ENCODE assay signal across 9 cellular contexts in genomic region chr11:128725630-128726461, GRCh38. TPM values are rescaled to one million over a fixed set of nuclear protein-coding genes. Genes with fewer than 3 reads are reported as not detected.
DNase-seq lines count a peak whose midpoint lies in the region; ATAC-seq and TF ChIP-seq lines count a peak whose summit lies in the region.
"Had no signal": no experiment of that assay in that cellular context is flagged by ENCODE, and none has a peak within 500 bp of the region (broad histone marks: within the 10 kb centered on the region; RNA-seq: fewer than 3 reads in every experiment).

No MANE protein-coding gene starts in this region.

- ATAC-seq in CD4-positive, CD25-positive, alpha-beta regulatory T cell (ENCODE audit: low read depth in 2 of 2), result peak; percentile 41 to 42
- ATAC-seq in GM19468 (IDR thresholded peaks at IDR 0.05; ENCODE audit: extremely low read depth, unreplicated experiment) (peak; percentile 44), HG03571 (IDR thresholded peaks at IDR 0.05; ENCODE audit: unreplicated experiment) (peak; percentile 49), heart right ventricle (peak in 7 of 8 donors; percentile 25 to 64 (median 42))
- peak; percentile 47 for ATAC-seq in activated CD8-positive, alpha-beta T cell treated with anti-CD3 and anti-CD28 coated beads, Interleukin-2, amount 10 ng/mL, durations not matched to agents 7 days and 5 days
- ATAC-seq: foreskin keratinocyte had no signal

- peak overlapping the region; percentile 78 for H3K4me3 ChIP-seq in CD4-positive, CD25-positive, alpha-beta regulatory T cell (ENCODE audit: low read depth, low read length)
- H3K4me3 ChIP-seq in heart right ventricle, result peak overlapping the region in 2 of 10 donors; percentile 4 to 20
- H3K4me3 ChIP-seq in subcutaneous abdominal adipose tissue (ENCODE audit: low read depth in 1 of 5, low read length in 5 of 5), result peak overlapping the region in 1 of 5 donors; percentile 5

- peaks cover 100% of the 10 kb centered on the region for H3K4me1 ChIP-seq in CD4-positive, CD25-positive, alpha-beta regulatory T cell (ENCODE audit: control insufficient read depth, insufficient read depth, low read length, poor library complexity, severe bottlenecking)
- peaks cover 18 to 100% (median 91%) of the 10 kb centered on the region in 9 donors for H3K4me1 ChIP-seq in heart right ventricle
- peaks cover 10 to 96% (median 52%) of the 10 kb centered on the region in 5 donors for H3K4me1 ChIP-seq in subcutaneous abdominal adipose tissue (ENCODE audit: control insufficient read depth in 5 of 5, insufficient read depth in 5 of 5, low read length in 5 of 5)
- H3K4me1 ChIP-seq: foreskin keratinocyte had no signal

- peaks cover 44 to 98% (median 90%) of the 10 kb centered on the region in 4 donors for H3K4me1 Mint-ChIP-seq in CD4-positive, CD25-positive, alpha-beta regulatory T cell
- H3K4me1 Mint-ChIP-seq in activated CD8-positive, alpha-beta T cell treated with anti-CD3 and anti-CD28 coated beads, Interleukin-2, amount 10 ng/mL, durations not matched to agents 7 days and 5 days (ENCODE audit: low read depth), result peaks cover 99% of the 10 kb centered on the region

- peak overlapping the region; percentile 82 to 94 (median 89) for H3K27ac Mint-ChIP-seq in CD4-positive, CD25-positive, alpha-beta regulatory T cell
- H3K27ac Mint-ChIP-seq in activated CD8-positive, alpha-beta T cell treated with anti-CD3 and anti-CD28 coated beads, Interleukin-2, amount 10 ng/mL, durations not matched to agents 7 days and 5 days, result peak overlapping the region; percentile 91

- H3K36me3 ChIP-seq in CD4-positive, CD25-positive, alpha-beta regulatory T cell (ENCODE audit: control insufficient read depth, insufficient read depth, low read length), result peaks cover 7% of the 10 kb centered on the region
- H3K36me3 ChIP-seq in heart right ventricle (peaks cover 0 to 5% (median 0%) of the 10 kb centered on the region in 9 donors), subcutaneous abdominal adipose tissue (ENCODE audit: control insufficient read depth in 5 of 5, insufficient read depth in 5 of 5, low read length in 5 of 5) (peaks cover 0 to 2% (median 0%) of the 10 kb centered on the region in 5 donors)

- no peaks in the 10 kb centered on the region for H3K9me3 ChIP-seq in CD4-positive, CD25-positive, alpha-beta regulatory T cell (ENCODE audit: control insufficient read depth in 2 of 2, low read length in 2 of 2)
- H3K9me3 ChIP-seq in heart right ventricle (no peaks in the 10 kb centered on the region), subcutaneous abdominal adipose tissue (ENCODE audit: control insufficient read depth in 5 of 5, low read length in 5 of 5) (no peaks in the 10 kb centered on the region)

- H3K36me3 Mint-ChIP-seq in CD4-positive, CD25-positive, alpha-beta regulatory T cell, result peaks cover 14% of the 10 kb centered on the region
- peaks cover 64% of the 10 kb centered on the region for H3K36me3 Mint-ChIP-seq in activated CD8-positive, alpha-beta T cell treated with anti-CD3 and anti-CD28 coated beads, Interleukin-2, amount 10 ng/mL, durations not matched to agents 7 days and 5 days (ENCODE audit: low read depth)

- peaks cover 7% of the 10 kb centered on the region for H3K27me3 Mint-ChIP-seq in CD4-positive, CD25-positive, alpha-beta regulatory T cell
- no peaks in the 10 kb centered on the region for H3K27me3 Mint-ChIP-seq in activated CD8-positive, alpha-beta T cell treated with anti-CD3 and anti-CD28 coated beads, Interleukin-2, amount 10 ng/mL, durations not matched to agents 7 days and 5 days (ENCODE audit: low read depth)

- POLR2A ChIA-PET in activated CD8-positive, alpha-beta T cell treated with anti-CD3 and anti-CD28 coated beads, Interleukin-2, amount 10 ng/mL, durations not matched to agents 7 days and 5 days (lab: Charles Lee), result interaction anchor here (0.9 to 4.6 kb wide), 6 partner anchors 8 to 32 kb away, joined by 3 to 30 read pairs (median 6); partner anchors contain the start of gene FLI1

- peak; percentile 37 to 91 (median 83) for DNase-seq in CD4-positive, CD25-positive, alpha-beta regulatory T cell
- DNase-seq in activated CD8-positive, alpha-beta T cell treated with anti-CD3 and anti-CD28 coated beads, Interleukin-2, amount 10 ng/mL, durations not matched to agents 7 days and 5 days, result peak; percentile 78
- peak in 1 of 2 donors; percentile 18 for DNase-seq in heart right ventricle
- no peak for DNase-seq in UCSD-AML1 (lab: John Stamatoyannopoulos, UW; ENCODE audit: unreplicated experiment)
- DNase-seq in activated CD4-positive, CD25-positive, alpha-beta regulatory T cell treated with anti-CD3 and anti-CD28 coated beads, Interleukin-2, amount 50 U/mL, for 72 hours, result no peak

- H3K9me3 Mint-ChIP-seq in CD4-positive, CD25-positive, alpha-beta regulatory T cell, result peaks cover 0 to 1% (median 0%) of the 10 kb centered on the region in 7 donors
- H3K9me3 Mint-ChIP-seq in activated CD8-positive, alpha-beta T cell treated with anti-CD3 and anti-CD28 coated beads, Interleukin-2, amount 10 ng/mL, durations not matched to agents 7 days and 5 days (ENCODE audit: insufficient read depth), result no peaks in the 10 kb centered on the region

- H3K27ac ChIP-seq in CD4-positive, CD25-positive, alpha-beta regulatory T cell (ENCODE audit: insufficient read depth, low read length, poor library complexity, severe bottlenecking), result peak overlapping the region; percentile 72
- peak overlapping the region in 7 of 10 donors; percentile 12 to 88 (median 40) for H3K27ac ChIP-seq in heart right ventricle
- H3K27ac ChIP-seq in subcutaneous abdominal adipose tissue (ENCODE audit: low read depth, low read length), result peak overlapping the region; percentile 32
- H3K27ac ChIP-seq: foreskin keratinocyte had no signal

- H3K9ac ChIP-seq in subcutaneous abdominal adipose tissue (ENCODE audit: low read length in 5 of 5), result no peak overlapping the region

- H3K27me3 ChIP-seq in CD4-positive, CD25-positive, alpha-beta regulatory T cell (ENCODE audit: control insufficient read depth, insufficient read depth, low read length), result no peaks in the 10 kb centered on the region
- H3K27me3 ChIP-seq in heart right ventricle, result no peaks in the 10 kb centered on the region
- no peaks in the 10 kb centered on the region for H3K27me3 ChIP-seq in subcutaneous abdominal adipose tissue (ENCODE audit: control insufficient read depth in 5 of 5, insufficient read depth in 4 of 5, low read length in 5 of 5)

- TF ChIP-seq CTCF in heart right ventricle (IDR thresholded peaks at IDR 0.05), result no peak

- CTCF ChIA-PET in activated CD8-positive, alpha-beta T cell treated with anti-CD3 and anti-CD28 coated beads, Interleukin-2, amount 10 ng/mL, durations not matched to agents 7 days and 5 days (lab: Charles Lee), result interaction anchor here (1.1 to 2.4 kb wide), 6 partner anchors 8 to 94 kb away, joined by 3 to 17 read pairs (median 4); no protein-coding TSS in a partner anchor

- peak overlapping the region; percentile 79 to 95 (median 92) for H3K4me3 Mint-ChIP-seq in CD4-positive, CD25-positive, alpha-beta regulatory T cell
- peak overlapping the region; percentile 66 for H3K4me3 Mint-ChIP-seq in activated CD8-positive, alpha-beta T cell treated with anti-CD3 and anti-CD28 coated beads, Interleukin-2, amount 10 ng/mL, durations not matched to agents 7 days and 5 days

- intact Hi-C loops in heart right ventricle (cut with DNase I), result loop anchor here in 2 of 10 donors (5.0 kb wide), 1 partner anchor 34 kb away; the partner anchor contains the start of gene FLI1 (in 2 of the 2)

- WGBS in heart right ventricle, 2 donors, result 50 to 58% methylated on average over 11 of the region's 11 CpGs

RNA-seq across cellular contexts. Expression of gene FLI1, which starts 32.0 kb away (rescaled TPM):
- 119 TPM for total RNA-seq in CD4-positive, CD25-positive, alpha-beta regulatory T cell
- polyA plus RNA-seq in CD4-positive, CD25-positive, alpha-beta regulatory T cell, result 10 to 100 TPM; 58.0 to 72.6 (median 65.5) TPM
- 10 to 100 TPM; 83.4 to 93.4 TPM for total RNA-seq in activated CD8-positive, alpha-beta T cell treated with anti-CD3 and anti-CD28 coated beads, Interleukin-2, amount 10 ng/mL, durations not matched to agents 7 days and 5 days
- 10 to 100 TPM; 11.7 to 33.3 (median 17.2) TPM for total RNA-seq in heart right ventricle
- polyA plus RNA-seq in heart right ventricle, result 10 to 100 TPM; 11.4 to 12.1 TPM

Comparison
In these comparisons a context has a peak if more than half of its experiments do, and no peak if none do; other contexts are left out.
1. DNase-seq: peak in CD4-positive, CD25-positive, alpha-beta regulatory T cell (3 of 3) and activated CD8-positive, alpha-beta T cell treated with anti-CD3 and anti-CD28 coated beads, Interleukin-2, amount 10 ng/mL, durations not matched to agents 7 days and 5 days (single experiment); none in UCSD-AML1 (single experiment) and activated CD4-positive, CD25-positive, alpha-beta regulatory T cell treated with anti-CD3 and anti-CD28 coated beads, Interleukin-2, amount 50 U/mL, for 72 hours (single experiment).
2. Peak in every context shown above with its lines, with median percentiles within 50 percentile points of each other: ATAC-seq and H3K27ac ChIP-seq.